9 cellular contexts compared by ENCODE assay signal in the genomic region with DNA sequence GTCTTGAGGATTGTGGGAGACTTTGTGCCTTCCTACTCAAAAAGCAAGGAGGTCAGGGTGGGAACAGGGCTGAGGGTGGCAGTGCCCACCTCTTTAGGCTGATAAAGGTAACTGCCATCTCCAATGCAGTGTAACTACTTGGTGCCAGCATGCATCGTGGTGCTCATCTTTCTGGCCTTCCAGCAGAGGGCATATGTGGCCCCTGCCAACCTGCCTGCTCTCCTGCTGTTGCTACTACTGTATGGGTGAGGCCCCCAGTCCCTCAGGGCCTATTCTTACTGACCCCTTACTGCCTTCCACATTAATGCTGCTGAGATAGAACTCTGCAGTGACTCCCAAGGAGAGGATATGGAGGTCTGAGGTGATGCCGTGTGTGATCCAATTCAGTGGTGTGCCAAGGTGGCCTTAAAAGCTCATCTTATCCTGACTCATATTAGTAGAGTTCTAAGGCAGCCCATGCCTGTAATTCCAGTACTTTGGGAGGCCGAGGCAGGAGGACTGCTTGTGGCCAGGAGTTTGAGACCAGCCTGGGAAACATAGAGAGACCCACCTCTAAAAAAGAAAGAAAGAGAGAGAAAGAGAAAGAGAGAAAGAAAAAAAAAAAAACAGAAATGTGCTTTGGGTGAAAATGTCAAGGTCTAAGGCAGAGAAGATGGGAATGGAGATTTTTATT. TPM values are rescaled to one million over a fixed set of nuclear protein-coding genes. Genes with fewer than 3 reads are reported as not detected.
DNase-seq lines count a peak whose midpoint lies in the region; ATAC-seq, FAIRE-seq and TF ChIP-seq lines count a peak whose summit lies in the region.
"Had no signal": no experiment of that assay in that cellular context is flagged by ENCODE, and none has a peak within 500 bp of the region (broad histone marks: within the 10 kb centered on the region; RNA-seq: fewer than 3 reads in every experiment).

No MANE protein-coding gene starts in this region.

- H3K27me3 ChIP-seq in endothelial cell of umbilical vein (ENCODE audit: control insufficient read depth in 2 of 2, insufficient read depth in 2 of 2, low read length in 2 of 2) (no peaks in the 10 kb centered on the region), esophagus muscularis mucosa (no peaks in the 10 kb centered on the region)

- intact Hi-C loops in endothelial cell of umbilical vein (cut with micrococcal nuclease) (no loop called here), esophagus muscularis mucosa (cut with DNase I) (no loop called here)

- FAIRE-seq in endothelial cell of umbilical vein (lab: Jason Lieb, UNC), result peak; percentile 70

- no peak overlapping the region for H3K27ac ChIP-seq in endothelial cell of umbilical vein (ENCODE audit: insufficient read depth, low read depth, low read length)
- H3K27ac ChIP-seq in esophagus muscularis mucosa (replicated peaks in 1 of 4), result no peak overlapping the region

- no peaks in the 10 kb centered on the region for H3K79me2 ChIP-seq in endothelial cell of umbilical vein (ENCODE audit: control insufficient read depth, insufficient read depth, low read length)

- POLR2A ChIA-PET in endothelial cell of umbilical vein (lab: Charles Lee), result no interaction called here

- no peaks in the 10 kb centered on the region for H3K9me1 ChIP-seq in endothelial cell of umbilical vein (replicated peaks; ENCODE audit: control insufficient read depth, extremely low read depth, insufficient read depth, low read length)

- TF ChIP-seq CTCF in GM13977 (IDR thresholded peaks at IDR 0.05; ENCODE audit: extremely low read depth, insufficient read depth, missing control alignments), result peak; percentile 42
- peak in 1 of 2 donors; percentile 19 for TF ChIP-seq CTCF in endothelial cell of umbilical vein (IDR thresholded peaks at IDR 0.05; ENCODE audit: extremely low read depth in 1 of 2, insufficient read depth in 1 of 2, low read depth in 1 of 2, low read length in 2 of 2)
- TF ChIP-seq CTCF in esophagus muscularis mucosa (IDR thresholded peaks at IDR 0.05), result no peak

- no peaks in the 10 kb centered on the region for H3K4me1 ChIP-seq in endothelial cell of umbilical vein (ENCODE audit: control insufficient read depth, extremely low read depth, insufficient read depth, low read length)
- H3K4me1 ChIP-seq in esophagus muscularis mucosa, result no peaks in the 10 kb centered on the region

- H3K9me3 ChIP-seq in endothelial cell of umbilical vein (replicated peaks; ENCODE audit: control insufficient read depth, insufficient read depth, low read length) (no peaks in the 10 kb centered on the region), esophagus muscularis mucosa (peaks cover 4 to 44% (median 40%) of the 10 kb centered on the region in 4 donors)

- CTCF ChIA-PET in endothelial cell of umbilical vein (lab: Charles Lee), result interaction anchor here (0.9 to 1.7 kb wide), 7 partner anchors 9 to 157 kb away, joined by 3 to 7 read pairs (median 3); partner anchors contain the start of genes ARHGAP45 and GPX4

- peak; percentile 82 for DNase-seq in 8988T
- no peak for DNase-seq in GM13977 (ENCODE audit: low spot score)
- DNase-seq in SK-N-DZ (ENCODE audit: low spot score), result peak; percentile 74
- peak; percentile 29 for DNase-seq in endothelial cell of umbilical vein (ENCODE audit: low read depth, low spot score)
- no peak for DNase-seq in AG08395 (ENCODE audit: low spot score)
- DNase-seq in esophagus muscularis mucosa (ENCODE audit: extremely low spot score), result no peak

- WGBS in esophagus muscularis mucosa, result 51% methylated on average over 2 of the region's 3 CpGs

- TF ChIP-seq POLR2A in endothelial cell of umbilical vein (IDR thresholded peaks at IDR 0.05; ENCODE audit: low read depth, low read length), result no peak
- TF ChIP-seq POLR2A in esophagus muscularis mucosa (IDR thresholded peaks at IDR 0.05; ENCODE audit: low read depth), result no peak

- no peak for TF ChIP-seq EP300 in esophagus muscularis mucosa (IDR thresholded peaks at IDR 0.05)

- no peaks in the 10 kb centered on the region for H3K36me3 ChIP-seq in endothelial cell of umbilical vein (ENCODE audit: control insufficient read depth in 2 of 2, extremely low read depth in 1 of 2, insufficient read depth in 2 of 2, low read length in 2 of 2)
- H3K36me3 ChIP-seq in esophagus muscularis mucosa, result peaks cover 0 to 33% (median 6%) of the 10 kb centered on the region in 4 donors

- no peak overlapping the region for H3K4me3 ChIP-seq in endothelial cell of umbilical vein (replicated peaks in 1 of 3; ENCODE audit: insufficient read depth in 1 of 3, low read depth in 1 of 3, low read length in 3 of 3)
- no peak overlapping the region for H3K4me3 ChIP-seq in esophagus muscularis mucosa
- H3K4me3 ChIP-seq: skin epidermis had no signal

- no peak for ATAC-seq in GM18867 (IDR thresholded peaks at IDR 0.05; ENCODE audit: unreplicated experiment)
- no peak for ATAC-seq in HG02588 (IDR thresholded peaks at IDR 0.05; ENCODE audit: unreplicated experiment)

- no peaks in the 10 kb centered on the region for H4K20me1 ChIP-seq in endothelial cell of umbilical vein (replicated peaks; ENCODE audit: control insufficient read depth, extremely low read depth, insufficient read depth, low read length)

- dilution Hi-C loops in endothelial cell of umbilical vein (cut with MboI; ENCODE audit: extremely low pct_ligation_motif_present, low sequenced_read_pairs), result no loop called here

- in situ Hi-C loops in GM13977 (cut with MboI; ENCODE audit: low pct_unique_long_range_greater_than_20kb, low sequenced_read_pairs, unreplicated experiment), result no loop called here

- H2AFZ ChIP-seq in endothelial cell of umbilical vein (ENCODE audit: low read depth, low read length), result no peak overlapping the region

- H3K4me2 ChIP-seq in endothelial cell of umbilical vein (ENCODE audit: insufficient read depth, low read length), result no peak overlapping the region

- no TSS peak for BruUV-seq in endothelial cell of umbilical vein (replicated peaks; lab: Mats Ljungman, UMichigan)

- no peak overlapping the region for H3K9ac ChIP-seq in endothelial cell of umbilical vein (replicated peaks; ENCODE audit: extremely low read depth, insufficient read depth, low read length)

RNA-seq across cellular contexts. Expression of gene ARHGAP45, which starts 9.6 kb away (rescaled TPM):
- polyA plus RNA-seq in SK-N-DZ (2014; cell fraction: cytosol; rRNA removed), result 3.2 and 6.2 TPM in 2 replicates
- 6.1 and 10.6 TPM in 2 replicates for polyA plus RNA-seq in SK-N-DZ (2014; cell fraction: nucleus; rRNA removed)
- total RNA-seq in endothelial cell of umbilical vein (10.4 and 12.5 TPM in 2 replicates), esophagus muscularis mucosa (10 to 100 TPM; 17.8 to 28.3 (median 21.2) TPM)
- polyA plus RNA-seq in endothelial cell of umbilical vein, result 6.9 and 7.5 TPM in 2 replicates
- 4.0 and 4.3 TPM in 2 replicates for polyA plus RNA-seq in endothelial cell of umbilical vein (2011; cell fraction: cytosol; rRNA removed)
- 7.1 and 9.4 TPM in 2 replicates for polyA plus RNA-seq in endothelial cell of umbilical vein (2011; cell fraction: nucleus; rRNA removed)
- 8.3 TPM in 2 replicates for polyA plus RNA-seq in endothelial cell of umbilical vein (2012)
- polyA minus RNA-seq in endothelial cell of umbilical vein, result 3.2 and 4.9 TPM in 2 replicates
- 22.9 TPM for polyA minus RNA-seq in endothelial cell of umbilical vein (2011; cell fraction: cytosol; rRNA and poly(A)+ RNA removed)
- polyA minus RNA-seq in endothelial cell of umbilical vein (2011; cell fraction: nucleus; rRNA and poly(A)+ RNA removed), result 1.6 and 4.6 TPM in 2 replicates

RNA-seq across cellular contexts. Expression of gene ABCA7, which starts 17.4 kb away (rescaled TPM):
- 7.6 and 10.8 TPM in 2 replicates for polyA plus RNA-seq in SK-N-DZ (2014; cell fraction: cytosol; rRNA removed)
- 71.2 and 150 TPM in 2 replicates for polyA plus RNA-seq in SK-N-DZ (2014; cell fraction: nucleus; rRNA removed)
- 9.8 and 11.0 TPM in 2 replicates for total RNA-seq in endothelial cell of umbilical vein
- polyA plus RNA-seq in endothelial cell of umbilical vein, result 4.9 and 5.7 TPM in 2 replicates
- 1.7 and 2.9 TPM in 2 replicates for polyA plus RNA-seq in endothelial cell of umbilical vein (2011; cell fraction: cytosol; rRNA removed)
- 25.2 and 29.3 TPM in 2 replicates for polyA plus RNA-seq in endothelial cell of umbilical vein (2011; cell fraction: nucleus; rRNA removed)
- 5.0 and 7.1 TPM in 2 replicates for polyA plus RNA-seq in endothelial cell of umbilical vein (2012)
- polyA minus RNA-seq in endothelial cell of umbilical vein, result 4.2 and 7.0 TPM in 2 replicates
- polyA minus RNA-seq in endothelial cell of umbilical vein (2011; cell fraction: cytosol; rRNA and poly(A)+ RNA removed), result 15.1 TPM
- polyA minus RNA-seq in endothelial cell of umbilical vein (2011; cell fraction: nucleus; rRNA and poly(A)+ RNA removed), result 7.5 and 13.3 TPM in 2 replicates
- total RNA-seq in esophagus muscularis mucosa, result 1 to 10 TPM; 3.9 to 9.5 (median 6.9) TPM

RNA-seq across cellular contexts. Expression of gene CNN2, which starts 30.9 kb away (rescaled TPM):
- 100.0 and 112 TPM in 2 replicates for polyA plus RNA-seq in SK-N-DZ (2014; cell fraction: cytosol; rRNA removed)
- 50.3 and 54.1 TPM in 2 replicates for polyA plus RNA-seq in SK-N-DZ (2014; cell fraction: nucleus; rRNA removed)
- total RNA-seq in endothelial cell of umbilical vein (280 and 286 TPM in 2 replicates), esophagus muscularis mucosa (10 to 100 TPM; 47.3 to 98.1 (median 81.3) TPM)
- polyA plus RNA-seq in endothelial cell of umbilical vein, result 185 and 207 TPM in 2 replicates
- 229 and 243 TPM in 2 replicates for polyA plus RNA-seq in endothelial cell of umbilical vein (2011; cell fraction: cytosol; rRNA removed)
- polyA plus RNA-seq in endothelial cell of umbilical vein (2011; cell fraction: nucleus; rRNA removed), result 142 and 181 TPM in 2 replicates
- 136 and 160 TPM in 2 replicates for polyA plus RNA-seq in endothelial cell of umbilical vein (2012)
- polyA minus RNA-seq in endothelial cell of umbilical vein, result 234 and 253 TPM in 2 replicates
- 88.5 TPM for polyA minus RNA-seq in endothelial cell of umbilical vein (2011; cell fraction: cytosol; rRNA and poly(A)+ RNA removed)
- 55.9 and 80.4 TPM in 2 replicates for polyA minus RNA-seq in endothelial cell of umbilical vein (2011; cell fraction: nucleus; rRNA and poly(A)+ RNA removed)

RNA-seq across cellular contexts. Expression of gene RNU6-2, which starts 36.0 kb away (rescaled TPM):
- not detected in 2 replicates for polyA plus RNA-seq in SK-N-DZ (2014; cell fraction: cytosol; rRNA removed)
- polyA plus RNA-seq in SK-N-DZ (2014; cell fraction: nucleus; rRNA removed), result not detected in 2 replicates
- total RNA-seq in endothelial cell of umbilical vein (not detected in 2 replicates), esophagus muscularis mucosa (not detected)
- polyA plus RNA-seq in endothelial cell of umbilical vein, result not detected in 2 replicates
- polyA plus RNA-seq in endothelial cell of umbilical vein (2011; cell fraction: cytosol; rRNA removed), result not detected in 2 replicates
- polyA plus RNA-seq in endothelial cell of umbilical vein (2011; cell fraction: nucleus; rRNA removed), result not detected in 2 replicates
- polyA plus RNA-seq in endothelial cell of umbilical vein (2012), result not detected in 2 replicates
- polyA minus RNA-seq in endothelial cell of umbilical vein, result not detected in 2 replicates
- polyA minus RNA-seq in endothelial cell of umbilical vein (2011; cell fraction: cytosol; rRNA and poly(A)+ RNA removed), result 1,914 TPM
- not detected in 2 replicates for polyA minus RNA-seq in endothelial cell of umbilical vein (2011; cell fraction: nucleus; rRNA and poly(A)+ RNA removed)

RNA-seq across cellular contexts. Expression of gene TMEM259, which starts 36.4 kb away (rescaled TPM):
- 148 and 150 TPM in 2 replicates for polyA plus RNA-seq in SK-N-DZ (2014; cell fraction: cytosol; rRNA removed)
- 1,654 and 1,796 TPM in 2 replicates for polyA plus RNA-seq in SK-N-DZ (2014; cell fraction: nucleus; rRNA removed)
- 142 and 147 TPM in 2 replicates for total RNA-seq in endothelial cell of umbilical vein
- 297 and 430 TPM in 2 replicates for polyA plus RNA-seq in endothelial cell of umbilical vein
- 93.5 and 128 TPM in 2 replicates for polyA plus RNA-seq in endothelial cell of umbilical vein (2011; cell fraction: cytosol; rRNA removed)
- polyA plus RNA-seq in endothelial cell of umbilical vein (2011; cell fraction: nucleus; rRNA removed), result 626 and 670 TPM in 2 replicates
- 67.8 and 100 TPM in 2 replicates for polyA plus RNA-seq in endothelial cell of umbilical vein (2012)
- 80.3 and 87.9 TPM in 2 replicates for polyA minus RNA-seq in endothelial cell of umbilical vein
- polyA minus RNA-seq in endothelial cell of umbilical vein (2011; cell fraction: cytosol; rRNA and poly(A)+ RNA removed), result 53.1 TPM
- 74.8 and 114 TPM in 2 replicates for polyA minus RNA-seq in endothelial cell of umbilical vein (2011; cell fraction: nucleus; rRNA and poly(A)+ RNA removed)
- total RNA-seq in esophagus muscularis mucosa, result 100 to 1,000 TPM; 129 to 187 (median 160) TPM

Comparison
In these comparisons a context has a peak if more than half of its experiments do, and no peak if none do; other contexts are left out.
1. DNase-seq: peak in 8988T (single experiment), SK-N-DZ (single experiment) and endothelial cell of umbilical vein (single experiment); none in GM13977 (single experiment), AG08395 (single experiment) and esophagus muscularis mucosa (single experiment).